In the genomic region with DNA sequence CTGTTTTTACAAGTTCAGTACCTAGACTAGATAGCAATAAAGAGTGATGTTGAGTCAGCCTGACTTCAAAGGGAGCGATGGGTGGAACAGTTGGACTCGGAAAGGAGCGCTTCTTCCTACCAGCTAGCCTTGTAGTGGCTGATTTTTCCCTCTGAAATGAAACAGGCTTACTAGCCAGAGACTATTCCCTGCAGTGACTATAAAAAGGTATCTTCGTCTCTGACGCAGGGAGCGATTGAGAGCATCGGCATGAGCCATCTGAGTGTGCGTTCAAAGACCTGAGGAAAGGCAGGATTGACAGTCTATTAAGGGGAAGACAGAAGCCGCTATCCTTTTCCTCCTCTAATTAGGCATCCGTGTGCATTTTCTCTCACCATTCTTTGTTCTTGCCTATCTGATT, we compare ENCODE assay signal across 22 cellular contexts.
DNase-seq lines count a peak whose midpoint lies in the region; ATAC-seq and TF ChIP-seq lines count a peak whose summit lies in the region.
"Had no signal": no experiment of that assay in that cellular context is flagged by ENCODE, and none has a peak within 500 bp of the region (broad histone marks: within the 10 kb centered on the region; RNA-seq: fewer than 3 reads in every experiment).

No MANE protein-coding gene starts in this region.

- no peaks in the 10 kb centered on the region for H3K79me2 ChIP-seq in hepatocyte

- 48% methylated on average over 10 of the region's 10 CpGs for WGBS in hepatocyte (ENCODE audit: low lambda C conversion rate, missing lambda C conversion rate)

- no peaks in the 10 kb centered on the region for H3K36me3 Mint-ChIP-seq in activated T-helper 17 cell treated with anti-CD3 and anti-CD28 coated beads, Interleukin-2, amount 50 U/mL, for 72 hours (ENCODE audit: low read depth)
- H3K36me3 Mint-ChIP-seq: CD4-positive, alpha-beta memory T cell had no signal

- H3K36me3 ChIP-seq in BLaER1 = no peaks in the 10 kb centered on the region
- no peaks in the 10 kb centered on the region for H3K36me3 ChIP-seq in BLaER1 treated with 17β-estradiol and CSF1 and Interleukin-3, amounts not matched to agents 10 nM and 100 nM
- H3K36me3 ChIP-seq in hepatocyte (replicated peaks; ENCODE audit: insufficient read depth, low read depth) = no peaks in the 10 kb centered on the region

- H3K4me2 ChIP-seq in BLaER1 (peak overlapping the region; percentile 79), hepatocyte (peak overlapping the region; percentile 29)
- peak overlapping the region; percentile 73 to 93 (median 84) for H3K4me2 ChIP-seq in BLaER1 treated with 17β-estradiol and CSF1 and Interleukin-3, amounts not matched to agents 10 nM and 100 nM
- H3K4me2 ChIP-seq: KMS-11 had no signal

- no peak overlapping the region for H3K27ac Mint-ChIP-seq in activated T-helper 17 cell treated with anti-CD3 and anti-CD28 coated beads, Interleukin-2, amount 50 U/mL, for 72 hours
- H3K27ac Mint-ChIP-seq: CD4-positive, alpha-beta memory T cell had no signal

- H3K9me2 ChIP-seq in hepatocyte (replicated peaks; ENCODE audit: insufficient read depth) = no peaks in the 10 kb centered on the region

- no peak overlapping the region for H3K9ac ChIP-seq in BLaER1
- no peak overlapping the region for H3K9ac ChIP-seq in BLaER1 treated with 17β-estradiol and CSF1 and Interleukin-3, amounts not matched to agents 10 nM and 100 nM
- H3K9ac ChIP-seq: KMS-11 had no signal

- H3K4me1 ChIP-seq in BLaER1 (peaks cover 45% of the 10 kb centered on the region), hepatocyte (ENCODE audit: insufficient read depth) (no peaks in the 10 kb centered on the region)
- peaks cover 28 to 46% (median 42%) of the 10 kb centered on the region in 10 experiments for H3K4me1 ChIP-seq in BLaER1 treated with 17β-estradiol and CSF1 and Interleukin-3, amounts not matched to agents 10 nM and 100 nM
- H3K4me1 ChIP-seq: Caco-2 had no signal

- H4K20me1 ChIP-seq in BLaER1 (no peaks in the 10 kb centered on the region), hepatocyte (ENCODE audit: insufficient read depth, poor library complexity, severe bottlenecking) (no peaks in the 10 kb centered on the region)
- H4K20me1 ChIP-seq in BLaER1 treated with 17β-estradiol and CSF1 and Interleukin-3, amounts not matched to agents 10 nM and 100 nM = no peaks in the 10 kb centered on the region

- H3K27ac ChIP-seq in BLaER1 (no peak overlapping the region), hepatocyte (no peak overlapping the region)
- no peak overlapping the region for H3K27ac ChIP-seq in BLaER1 treated with 17β-estradiol and CSF1 and Interleukin-3, amounts not matched to agents 10 nM and 100 nM
- H3K27ac ChIP-seq: KMS-11 had no signal

- H3K27me3 ChIP-seq in BLaER1 (peaks cover 17% of the 10 kb centered on the region), hepatocyte (peaks cover 41% of the 10 kb centered on the region)
- H3K27me3 ChIP-seq in BLaER1 treated with 17β-estradiol and CSF1 and Interleukin-3, amounts not matched to agents 10 nM and 100 nM = peaks cover 11 to 23% (median 13%) of the 10 kb centered on the region in 11 experiments

- H3K9me3 Mint-ChIP-seq in activated T-helper 17 cell treated with anti-CD3 and anti-CD28 coated beads, Interleukin-2, amount 50 U/mL, for 72 hours = no peaks in the 10 kb centered on the region
- H3K9me3 Mint-ChIP-seq: CD4-positive, alpha-beta memory T cell had no signal

- H3K4me1 Mint-ChIP-seq in activated T-helper 17 cell treated with anti-CD3 and anti-CD28 coated beads, Interleukin-2, amount 50 U/mL, for 72 hours = peaks cover 10% of the 10 kb centered on the region

- H3K4me3 ChIP-seq in BLaER1 = no peak overlapping the region
- no peak overlapping the region for H3K4me3 ChIP-seq in BLaER1 treated with 17β-estradiol and CSF1 and Interleukin-3, amounts not matched to agents 10 nM and 100 nM
- no peak overlapping the region for H3K4me3 ChIP-seq in hepatocyte

- DNase-seq in hepatocyte (ENCODE audit: low spot score) (no peak), NCI-H2029 (lab: John Stamatoyannopoulos, UW) (no peak), NK-92 (lab: John Stamatoyannopoulos, UW; ENCODE audit: unreplicated experiment) (no peak), kidney glomerular epithelial cell (lab: John Stamatoyannopoulos, UW) (no peak)
- DNase-seq: Caco-2; CD4-positive, alpha-beta memory T cell; DMS 273 treated with DMSO at 0.1 percent for 48 hours; GOT3; HCEC 1CT; IMR-90; NCI-H1105; NCI-H146; NCI-H2029 treated with DMSO at 0.1 percent for 48 hours; NCI-H226; NCI-H510A treated with DMSO at 0.1 percent for 48 hours; NCI-H748 treated with DMSO at 0.1 percent for 48 hours; NK-92 treated with Interleukin-12 subunit alpha and Interleukin-12 subunit beta, amount 100 ng/mL, for 24 hours had no signal

- peak overlapping the region; percentile 23 for H3K4me3 Mint-ChIP-seq in activated T-helper 17 cell treated with anti-CD3 and anti-CD28 coated beads, Interleukin-2, amount 50 U/mL, for 72 hours

- ATAC-seq in activated T-helper 17 cell treated with anti-CD3 and anti-CD28 coated beads, Interleukin-2, amount 50 U/mL, for 72 hours (replicated peaks) = peak; percentile 34
- no peak for ATAC-seq in HG02571 (IDR thresholded peaks at IDR 0.05; ENCODE audit: unreplicated experiment)

- H3K27me3 Mint-ChIP-seq in activated T-helper 17 cell treated with anti-CD3 and anti-CD28 coated beads, Interleukin-2, amount 50 U/mL, for 72 hours = peaks cover 47% of the 10 kb centered on the region

- TF ChIP-seq CTCF in hepatocyte (IDR thresholded peaks at IDR 0.05; ENCODE audit: poor library complexity) = no peak

- H3K9me3 ChIP-seq in BLaER1 (no peaks in the 10 kb centered on the region), hepatocyte (ENCODE audit: low read depth) (no peaks in the 10 kb centered on the region)
- no peaks in the 10 kb centered on the region for H3K9me3 ChIP-seq in BLaER1 treated with 17β-estradiol and CSF1 and Interleukin-3, amounts not matched to agents 10 nM and 100 nM (replicated peaks in 1 of 11)
- H3K9me3 ChIP-seq: Caco-2 had no signal

- H2AFZ ChIP-seq in hepatocyte = no peak overlapping the region

Comparison
In these comparisons a context has a peak if more than half of its experiments do, and no peak if none do; other contexts are left out.
1. H3K4me2 ChIP-seq: peak in every context shown above with its lines; median percentile 84 in BLaER1 treated with 17β-estradiol and CSF1 and Interleukin-3, amounts not matched to agents 10 nM and 100 nM; 79 in BLaER1; 29 in hepatocyte.